Comparison of ENCODE assay signal across 18 cellular contexts in genomic region chr4:72006576-72006975, GRCh38. TPM values are rescaled to one million over a fixed set of nuclear protein-coding genes. Genes with fewer than 3 reads are reported as not detected.
DNase-seq lines count a peak whose midpoint lies in the region; ATAC-seq, FAIRE-seq and TF ChIP-seq lines count a peak whose summit lies in the region.
"Had no signal": no experiment of that assay in that cellular context is flagged by ENCODE, and none has a peak within 500 bp of the region (broad histone marks: within the 10 kb centered on the region; RNA-seq: fewer than 3 reads in every experiment).

No MANE protein-coding gene starts in this region.

- TF ChIP-seq CTCF in astrocyte (IDR thresholded peaks at IDR 0.05; ENCODE audit: insufficient read depth, low read depth, low read length) (no peak), tibial nerve (IDR thresholded peaks at IDR 0.05) (no peak)

- H3K27ac ChIP-seq in astrocyte (ENCODE audit: low read depth, low read length): peak overlapping the region; percentile 24
- no peak overlapping the region for H3K27ac ChIP-seq in tibial nerve
- H3K27ac ChIP-seq: lower lobe of right lung, Peyer's patch, suprapubic skin had no signal

- TF ChIP-seq POLR2A in tibial nerve (IDR thresholded peaks at IDR 0.05): no peak

- no peaks in the 10 kb centered on the region for H3K4me1 ChIP-seq in astrocyte (ENCODE audit: insufficient read depth, low read length)
- H3K4me1 ChIP-seq in tibial nerve: no peaks in the 10 kb centered on the region
- H3K4me1 ChIP-seq: lower lobe of right lung, Peyer's patch, suprapubic skin had no signal

- no peaks in the 10 kb centered on the region for H3K27me3 Mint-ChIP-seq in astrocyte (ENCODE audit: low read depth, unreplicated experiment)
- H3K27me3 Mint-ChIP-seq: IgD-negative memory B cell had no signal

- no peaks in the 10 kb centered on the region for H3K9me3 ChIP-seq in astrocyte (ENCODE audit: insufficient read depth, low read depth, low read length)
- H3K9me3 ChIP-seq in tibial nerve: no peaks in the 10 kb centered on the region
- H3K9me3 ChIP-seq: lower lobe of right lung, Peyer's patch, suprapubic skin had no signal

- H3K36me3 Mint-ChIP-seq in astrocyte (ENCODE audit: low read depth, unreplicated experiment): no peaks in the 10 kb centered on the region
- H3K36me3 Mint-ChIP-seq: IgD-negative memory B cell had no signal

- H3K27ac Mint-ChIP-seq in astrocyte (ENCODE audit: unreplicated experiment): peak overlapping the region; percentile 54
- H3K27ac Mint-ChIP-seq: IgD-negative memory B cell had no signal

- H2AFZ ChIP-seq in astrocyte (ENCODE audit: low read depth, low read length): no peak overlapping the region

- no peak overlapping the region for H3K4me3 ChIP-seq in astrocyte (ENCODE audit: insufficient read depth, low read depth, low read length)
- no peak overlapping the region for H3K4me3 ChIP-seq in tibial nerve
- H3K4me3 ChIP-seq: lower lobe of right lung, Peyer's patch, suprapubic skin had no signal

- no peaks in the 10 kb centered on the region for H4K20me1 ChIP-seq in astrocyte (ENCODE audit: insufficient read depth, low read length)

- H3K4me3 Mint-ChIP-seq in astrocyte (ENCODE audit: unreplicated experiment): no peak overlapping the region
- H3K4me3 Mint-ChIP-seq: IgD-negative memory B cell had no signal

- H3K4me1 Mint-ChIP-seq in astrocyte (ENCODE audit: low read depth, unreplicated experiment): peaks cover 12% of the 10 kb centered on the region
- H3K4me1 Mint-ChIP-seq: IgD-negative memory B cell had no signal

- no peaks in the 10 kb centered on the region for H3K79me2 ChIP-seq in astrocyte (ENCODE audit: insufficient read depth, low read length)

- peaks cover 2% of the 10 kb centered on the region for H3K9me3 Mint-ChIP-seq in astrocyte (ENCODE audit: unreplicated experiment)

- H3K4me2 ChIP-seq in astrocyte (ENCODE audit: low read length): peak overlapping the region; percentile 3

- no peak for FAIRE-seq in astrocyte (lab: Jason Lieb, UNC)

- H3K27me3 ChIP-seq in astrocyte (ENCODE audit: insufficient read depth, low read length) (no peaks in the 10 kb centered on the region), tibial nerve (no peaks in the 10 kb centered on the region)
- H3K27me3 ChIP-seq: Peyer's patch, suprapubic skin had no signal

- DNase-seq in AG08396 (ENCODE audit: low spot score) (peak; percentile 31), HS-27A (ENCODE audit: low read depth) (peak; percentile 45), astrocyte (ENCODE audit: low read depth) (peak; percentile 89), glomerular visceral epithelial cell (ENCODE audit: extremely low spot score) (peak; percentile 77), tibial nerve (ENCODE audit: low spot score in 2 of 2) (no peak)
- no peak for DNase-seq in stimulated activated CD4-positive, alpha-beta T cell treated with anti-CD3 and anti-CD28 coated beads, Interleukin-15, amount 100 ng/mL, for 24 hours
- DNase-seq: activated CD4-positive, alpha-beta T cell treated with anti-CD3 and anti-CD28 coated beads for 48 hours; DMS 273 treated with DMSO at 0.1 percent for 48 hours; effector memory CD4-positive, alpha-beta T cell; lower lobe of right lung; NCI-H1417; NCI-H510A treated with DMSO at 0.1 percent for 48 hours; Peyer's patch had no signal

- TF ChIP-seq EP300 in tibial nerve (IDR thresholded peaks at IDR 0.05): no peak

- H3K36me3 ChIP-seq in astrocyte (ENCODE audit: insufficient read depth, low read length): no peaks in the 10 kb centered on the region
- H3K36me3 ChIP-seq in tibial nerve: no peaks in the 10 kb centered on the region
- H3K36me3 ChIP-seq: lower lobe of right lung, Peyer's patch, suprapubic skin had no signal

- 67 to 72% methylated on average over 2 of the region's 2 CpGs for WGBS in tibial nerve, 2 donors

- no peak overlapping the region for H3K9ac ChIP-seq in astrocyte (ENCODE audit: low read length)

- ATAC-seq in GM21723 (IDR thresholded peaks at IDR 0.05; ENCODE audit: unreplicated experiment) (no peak), GM21576 (IDR thresholded peaks at IDR 0.05; ENCODE audit: unreplicated experiment) (no peak)
- ATAC-seq: lower lobe of right lung had no signal

RNA-seq across cellular contexts. Expression of gene NPFFR2, which starts 25.2 kb away (rescaled TPM):
- total RNA-seq in astrocyte (0.64 and 0.70 TPM in 2 replicates), tibial nerve (not detected)
- total RNA-seq: lower lobe of right lung; Peyer's patch; suprapubic skin; T-helper 2 cell treated with Interferon-gamma antibody and Interleukin-4, amounts not matched to agents 100 ng/mL and 5 ng/mL, for 36 hours had no signal

Comparison
In these comparisons a context has a peak if more than half of its experiments do, and no peak if none do; other contexts are left out.
1. DNase-seq: peak in AG08396 (single experiment), HS-27A (single experiment), astrocyte (single experiment) and glomerular visceral epithelial cell (single experiment); none in tibial nerve (0 of 2) and stimulated activated CD4-positive, alpha-beta T cell treated with anti-CD3 and anti-CD28 coated beads, Interleukin-15, amount 100 ng/mL, for 24 hours (single experiment).